ENCODE assay signal across 8 cellular contexts in the genomic region with DNA sequence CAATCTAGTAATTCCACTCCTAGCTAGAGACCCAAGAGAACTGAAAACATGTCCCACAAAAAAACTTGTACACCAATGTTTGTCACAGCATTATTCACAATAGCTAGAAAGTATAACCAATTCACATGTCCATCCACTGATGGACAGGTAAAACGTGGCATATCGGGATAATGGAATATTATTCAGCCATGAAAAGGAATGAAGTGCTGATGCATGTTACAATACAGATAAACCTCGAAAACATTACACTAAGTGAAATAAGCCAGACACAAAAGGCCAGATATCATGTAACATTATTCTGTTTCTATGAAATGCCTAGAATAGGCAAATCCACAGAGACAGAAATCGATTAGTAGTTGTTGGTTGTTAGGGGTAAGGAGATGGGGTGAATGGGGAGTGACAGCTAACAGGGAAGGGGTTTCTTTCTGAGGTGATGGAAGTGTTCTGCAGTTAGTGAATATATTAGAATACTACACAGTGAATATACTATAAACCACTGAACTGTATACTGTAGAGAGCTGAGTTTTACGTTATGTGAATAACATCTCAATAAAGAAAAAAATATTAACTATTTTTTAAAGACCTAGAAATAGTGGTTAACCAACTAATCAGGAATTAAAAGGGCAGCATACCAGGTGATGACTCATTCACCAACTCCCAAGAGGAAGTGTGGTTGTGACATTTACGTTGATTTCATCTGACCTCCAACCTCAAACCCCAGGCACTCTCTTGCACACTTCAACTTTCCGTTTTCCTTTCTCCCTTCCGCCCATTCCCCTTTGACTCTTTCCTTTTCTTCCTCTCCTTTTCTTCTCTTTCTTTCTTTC. TPM values are rescaled to one million over a fixed set of nuclear protein-coding genes. Genes with fewer than 3 reads are reported as not detected.
A peak's percentile ranks its signal among the peaks of the same experiment; 100 is the strongest.
DNase-seq lines count a peak whose midpoint lies in the region; ATAC-seq lines count a peak whose summit lies in the region.

No MANE protein-coding gene starts in this region.

- H3K36me3 ChIP-seq in adipocyte (ENCODE audit: control insufficient read depth, insufficient read depth, low read length, severe bottlenecking) = no peaks in the 10 kb centered on the region

- H3K9me3 Mint-ChIP-seq in activated naive CD4-positive, alpha-beta T cell treated with anti-CD3 and anti-CD28 coated beads for 36 hours = no peaks in the 10 kb centered on the region

- peak overlapping the region; percentile 7 for H3K9ac ChIP-seq in adipocyte (ENCODE audit: low read length)

- DNase-seq in activated naive CD4-positive, alpha-beta T cell treated with anti-CD3 and anti-CD28 coated beads for 36 hours = no peak
- no peak for DNase-seq in activated naive CD4-positive, alpha-beta T cell treated with anti-CD3 and anti-CD28 coated beads, Interleukin-2, amount 50 U/mL, for 16 hours
- DNase-seq in adipocyte (ENCODE audit: low read depth) (peak; percentile 57), renal cortical epithelial cell (ENCODE audit: low read depth) (peak; percentile 51), DMS153 treated with DMSO at 0.1 percent for 48 hours (lab: John Stamatoyannopoulos, UW; ENCODE audit: unreplicated experiment) (no peak), superior temporal gyrus (ENCODE audit: extremely low spot score) (no peak), midbrain (lab: John Stamatoyannopoulos, UW) (no peak)

- peak overlapping the region; percentile 66 for H3K27ac Mint-ChIP-seq in activated naive CD4-positive, alpha-beta T cell treated with anti-CD3 and anti-CD28 coated beads for 36 hours

- intact Hi-C loops in activated naive CD4-positive, alpha-beta T cell treated with anti-CD3 and anti-CD28 coated beads for 36 hours (cut with micrococcal nuclease) = no loop called here

- no peaks in the 10 kb centered on the region for H3K36me3 Mint-ChIP-seq in activated naive CD4-positive, alpha-beta T cell treated with anti-CD3 and anti-CD28 coated beads for 36 hours (ENCODE audit: low read depth)

- peak overlapping the region; percentile 40 for H3K4me3 ChIP-seq in adipocyte (ENCODE audit: low read length)

- H3K4me3 Mint-ChIP-seq in activated naive CD4-positive, alpha-beta T cell treated with anti-CD3 and anti-CD28 coated beads for 36 hours = no peak overlapping the region

- CTCF ChIA-PET in activated naive CD4-positive, alpha-beta T cell treated with anti-CD3 and anti-CD28 coated beads for 36 hours (lab: Charles Lee) = no interaction called here

- peaks cover 20% of the 10 kb centered on the region for H3K4me1 ChIP-seq in adipocyte (ENCODE audit: control insufficient read depth, insufficient read depth, low read length)

- peak; percentile 66 for ATAC-seq in HG03432 (IDR thresholded peaks at IDR 0.05; ENCODE audit: unreplicated experiment)

- H3K9me3 ChIP-seq in adipocyte (ENCODE audit: control insufficient read depth, low read length) = no peaks in the 10 kb centered on the region

- peaks cover 7% of the 10 kb centered on the region for H3K4me1 Mint-ChIP-seq in activated naive CD4-positive, alpha-beta T cell treated with anti-CD3 and anti-CD28 coated beads for 36 hours (ENCODE audit: low read depth)

- no peaks in the 10 kb centered on the region for H3K27me3 Mint-ChIP-seq in activated naive CD4-positive, alpha-beta T cell treated with anti-CD3 and anti-CD28 coated beads for 36 hours (ENCODE audit: low read depth)

- H3K27me3 ChIP-seq in adipocyte (replicated peaks; ENCODE audit: control insufficient read depth, insufficient read depth, low read length) = no peaks in the 10 kb centered on the region

RNA-seq across cellular contexts. Expression of a gene that starts 48.6 kb away (rescaled TPM):
- under 1 TPM; 0.31 to 0.52 TPM for total RNA-seq in activated naive CD4-positive, alpha-beta T cell treated with anti-CD3 and anti-CD28 coated beads for 36 hours
- 0.20 TPM in 1 of 2 replicates, not detected in the other for total RNA-seq in renal cortical epithelial cell

Comparison
In these comparisons a context has a peak if more than half of its experiments do, and no peak if none do; other contexts are left out.
1. DNase-seq: peak in adipocyte (single experiment) and renal cortical epithelial cell (single experiment); none in activated naive CD4-positive, alpha-beta T cell treated with anti-CD3 and anti-CD28 coated beads for 36 hours (single experiment), activated naive CD4-positive, alpha-beta T cell treated with anti-CD3 and anti-CD28 coated beads, Interleukin-2, amount 50 U/mL, for 16 hours (single experiment), DMS153 treated with DMSO at 0.1 percent for 48 hours (single experiment), superior temporal gyrus (single experiment) and midbrain (single experiment).